ENCODE assay signal across 23 cellular contexts in the genomic region with DNA sequence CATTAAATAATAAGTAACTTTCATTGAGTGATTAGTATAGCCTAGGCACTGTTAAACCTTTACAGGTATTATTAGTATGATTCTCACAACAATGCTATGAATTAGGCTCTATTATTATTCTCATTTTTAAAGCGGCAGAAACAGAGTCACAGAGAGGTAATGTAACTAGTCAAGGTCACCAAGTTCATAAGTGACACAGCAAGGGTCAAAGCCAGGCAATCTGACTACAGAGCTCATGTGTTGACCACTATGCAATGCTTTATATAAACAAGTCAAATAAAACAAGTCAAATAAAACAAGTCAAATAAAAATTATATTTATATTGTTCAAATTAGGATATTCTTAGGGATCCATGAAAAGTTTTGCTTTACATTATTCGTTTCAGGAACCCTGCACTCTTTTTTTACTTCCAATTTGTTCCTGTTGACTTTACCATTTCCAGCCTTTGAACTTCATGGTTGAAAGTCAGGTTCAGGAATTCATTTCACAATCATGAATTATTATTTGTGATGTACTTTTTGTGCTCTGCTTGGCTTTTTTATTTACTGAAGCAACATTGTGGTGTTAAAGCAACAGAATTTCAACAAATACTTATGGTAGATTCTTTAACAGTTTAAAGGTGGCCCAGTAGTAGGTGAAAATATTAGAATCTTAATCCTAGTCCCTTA. TPM values are rescaled to one million over a fixed set of nuclear protein-coding genes. Genes with fewer than 3 reads are reported as not detected.
DNase-seq lines count a peak whose midpoint lies in the region; ATAC-seq, FAIRE-seq and TF ChIP-seq lines count a peak whose summit lies in the region.
"Had no signal": no experiment of that assay in that cellular context is flagged by ENCODE, and none has a peak within 500 bp of the region (broad histone marks: within the 10 kb centered on the region; RNA-seq: fewer than 3 reads in every experiment).

No MANE protein-coding gene starts in this region.

- H3K27ac Mint-ChIP-seq in astrocyte (ENCODE audit: unreplicated experiment), result no peak overlapping the region
- H3K27ac Mint-ChIP-seq: B cell; CD4-positive, alpha-beta T cell; CD8-positive, alpha-beta T cell had no signal

- H2AFZ ChIP-seq in astrocyte (ENCODE audit: low read depth, low read length), result no peak overlapping the region

- in situ Hi-C loops in transverse colon (cut with MboI; ENCODE audit: low pct_ligation_motif_present in 1 of 4, low pct_unique_long_range_greater_than_20kb in 1 of 4, low sequenced_read_pairs in 3 of 4), result no loop called here

- no peak for TF ChIP-seq POLR2A in transverse colon (IDR thresholded peaks at IDR 0.05)

- H3K27ac ChIP-seq in astrocyte (ENCODE audit: low read depth, low read length), result no peak overlapping the region
- no peak overlapping the region for H3K27ac ChIP-seq in liver (ENCODE audit: low read depth in 1 of 2, low read length in 2 of 2)
- H3K27ac ChIP-seq in transverse colon, result no peak overlapping the region
- H3K27ac ChIP-seq: BLaER1 treated with 17β-estradiol and CSF1 and Interleukin-3, amounts not matched to agents 10 nM and 100 nM; C4-2B had no signal

- intact Hi-C loops in left ventricle myocardium superior (cut with micrococcal nuclease) (no loop called here), transverse colon (cut with DNase I; ENCODE audit: low total_unique reads) (no loop called here)

- no peak overlapping the region for H3K4me2 ChIP-seq in astrocyte (ENCODE audit: low read length)
- H3K4me2 ChIP-seq: BLaER1 treated with 17β-estradiol and CSF1 and Interleukin-3, amounts not matched to agents 10 nM and 100 nM had no signal

- no peak overlapping the region for H3K4me3 Mint-ChIP-seq in astrocyte (ENCODE audit: unreplicated experiment)
- H3K4me3 Mint-ChIP-seq: B cell; CD4-positive, alpha-beta T cell; CD8-positive, alpha-beta T cell had no signal

- no peaks in the 10 kb centered on the region for H3K36me3 ChIP-seq in astrocyte (ENCODE audit: insufficient read depth, low read length)
- H3K36me3 ChIP-seq in liver (ENCODE audit: control insufficient read depth in 4 of 4, insufficient read depth in 3 of 4, low read depth in 1 of 4, low read length in 3 of 4), result no peaks in the 10 kb centered on the region
- H3K36me3 ChIP-seq in transverse colon, result no peaks in the 10 kb centered on the region
- H3K36me3 ChIP-seq: BLaER1 treated with 17β-estradiol and CSF1 and Interleukin-3, amounts not matched to agents 10 nM and 100 nM had no signal

- H3K79me2 ChIP-seq in astrocyte (ENCODE audit: insufficient read depth, low read length), result no peaks in the 10 kb centered on the region

- H3K36me3 Mint-ChIP-seq in astrocyte (ENCODE audit: low read depth, unreplicated experiment), result no peaks in the 10 kb centered on the region

- no peaks in the 10 kb centered on the region for H3K27me3 Mint-ChIP-seq in astrocyte (ENCODE audit: low read depth, unreplicated experiment)
- H3K27me3 Mint-ChIP-seq: B cell; CD4-positive, alpha-beta T cell had no signal

- H3K9me3 ChIP-seq in astrocyte (ENCODE audit: insufficient read depth, low read depth, low read length) (no peaks in the 10 kb centered on the region), liver (ENCODE audit: control insufficient read depth in 4 of 4, low read length in 3 of 4) (peaks cover 0 to 3% (median 1%) of the 10 kb centered on the region in 4 donors), transverse colon (no peaks in the 10 kb centered on the region)
- H3K9me3 ChIP-seq: Caco-2 had no signal

- H3K4me1 ChIP-seq in astrocyte (ENCODE audit: insufficient read depth, low read length) (no peaks in the 10 kb centered on the region), liver (ENCODE audit: control insufficient read depth in 4 of 4, insufficient read depth in 4 of 4, low read length in 3 of 4) (peaks cover 0 to 1% (median 0%) of the 10 kb centered on the region in 4 donors), transverse colon (no peaks in the 10 kb centered on the region)
- H3K4me1 ChIP-seq: BLaER1 treated with 17β-estradiol and CSF1 and Interleukin-3, amounts not matched to agents 10 nM and 100 nM; Caco-2 had no signal

- no peak overlapping the region for H3K4me3 ChIP-seq in astrocyte (ENCODE audit: insufficient read depth, low read depth, low read length)
- no peak overlapping the region for H3K4me3 ChIP-seq in liver (ENCODE audit: low read depth in 1 of 3, low read length in 3 of 3)
- H3K4me3 ChIP-seq in transverse colon, result no peak overlapping the region
- H3K4me3 ChIP-seq: BLaER1 treated with 17β-estradiol and CSF1 and Interleukin-3, amounts not matched to agents 10 nM and 100 nM; GM12878 had no signal

- ATAC-seq in left lobe of liver (peak; percentile 78), left ventricle myocardium superior (no peak), GM21528 (IDR thresholded peaks at IDR 0.05; ENCODE audit: low FRiP score, unreplicated experiment) (no peak)
- ATAC-seq: CD8-positive, alpha-beta T cell; GM12878 had no signal

- DNase-seq in astrocyte (ENCODE audit: low read depth) (no peak), left lobe of liver (ENCODE audit: low spot score) (no peak), inferior parietal cortex (ENCODE audit: extremely low spot score) (no peak), left ventricle myocardium superior (no peak), transverse colon (no peak)
- DNase-seq: 8988T; AML-193; Caco-2; Calu3; CD4-positive, alpha-beta T cell; CD8-positive, alpha-beta T cell; DMS79 treated with DMSO at 0.1 percent for 48 hours had no signal

- H3K9me3 Mint-ChIP-seq in astrocyte (ENCODE audit: unreplicated experiment), result no peaks in the 10 kb centered on the region
- H3K9me3 Mint-ChIP-seq: CD4-positive, alpha-beta T cell; CD8-positive, alpha-beta T cell had no signal

- peaks cover 1% of the 10 kb centered on the region for H3K4me1 Mint-ChIP-seq in astrocyte (ENCODE audit: low read depth, unreplicated experiment)
- H3K4me1 Mint-ChIP-seq: B cell had no signal

- no peaks in the 10 kb centered on the region for H3K27me3 ChIP-seq in astrocyte (ENCODE audit: insufficient read depth, low read length)
- no peaks in the 10 kb centered on the region for H3K27me3 ChIP-seq in liver (ENCODE audit: control insufficient read depth in 4 of 4, insufficient read depth in 4 of 4, low read length in 3 of 4)
- H3K27me3 ChIP-seq in transverse colon, result no peaks in the 10 kb centered on the region

- H3K9ac ChIP-seq in astrocyte (ENCODE audit: low read length) (no peak overlapping the region), liver (ENCODE audit: low read depth in 1 of 2, low read length in 2 of 2) (no peak overlapping the region)
- H3K9ac ChIP-seq: BLaER1 treated with 17β-estradiol and CSF1 and Interleukin-3, amounts not matched to agents 10 nM and 100 nM had no signal

- no peaks in the 10 kb centered on the region for H4K20me1 ChIP-seq in astrocyte (ENCODE audit: insufficient read depth, low read length)
- H4K20me1 ChIP-seq: BLaER1 treated with 17β-estradiol and CSF1 and Interleukin-3, amounts not matched to agents 10 nM and 100 nM had no signal

- no peak for TF ChIP-seq CTCF in astrocyte (IDR thresholded peaks at IDR 0.05; ENCODE audit: insufficient read depth, low read depth, low read length)
- TF ChIP-seq CTCF in liver (IDR thresholded peaks at IDR 0.05; ENCODE audit: low read depth, low read length, missing input control), result no peak
- TF ChIP-seq CTCF in transverse colon (IDR thresholded peaks at IDR 0.05), result no peak

- no peak for TF ChIP-seq EP300 in transverse colon (IDR thresholded peaks at IDR 0.05; ENCODE audit: low read depth)

- no peak for TF ChIP-seq RAD21 in liver (IDR thresholded peaks at IDR 0.05)

- FAIRE-seq in astrocyte (lab: Jason Lieb, UNC), result peak; percentile 84
- FAIRE-seq: A204.1, D721Med, G401.6, GM12878, GM12892, GM18507 had no signal

- WGBS in liver, result 27% methylated on average over 2 of the region's 2 CpGs
- 65 to 70% methylated on average over 2 of the region's 2 CpGs for WGBS in transverse colon (ENCODE audit: low coverage in 1 of 2), 2 donors

TF ChIP-seq in liver, 16 proteins besides CTCF, POLR2A, EP300 and RAD21 (continues in another document):
- TF ChIP-seq TAF1 (conservative IDR thresholded peaks at IDR 0.05), result no peak
- no peak for TF ChIP-seq GABPA (IDR thresholded peaks at IDR 0.05 in 1 of 2, conservative IDR thresholded peaks at IDR 0.05 in 1 of 2)
- TF ChIP-seq, protein P1, sequence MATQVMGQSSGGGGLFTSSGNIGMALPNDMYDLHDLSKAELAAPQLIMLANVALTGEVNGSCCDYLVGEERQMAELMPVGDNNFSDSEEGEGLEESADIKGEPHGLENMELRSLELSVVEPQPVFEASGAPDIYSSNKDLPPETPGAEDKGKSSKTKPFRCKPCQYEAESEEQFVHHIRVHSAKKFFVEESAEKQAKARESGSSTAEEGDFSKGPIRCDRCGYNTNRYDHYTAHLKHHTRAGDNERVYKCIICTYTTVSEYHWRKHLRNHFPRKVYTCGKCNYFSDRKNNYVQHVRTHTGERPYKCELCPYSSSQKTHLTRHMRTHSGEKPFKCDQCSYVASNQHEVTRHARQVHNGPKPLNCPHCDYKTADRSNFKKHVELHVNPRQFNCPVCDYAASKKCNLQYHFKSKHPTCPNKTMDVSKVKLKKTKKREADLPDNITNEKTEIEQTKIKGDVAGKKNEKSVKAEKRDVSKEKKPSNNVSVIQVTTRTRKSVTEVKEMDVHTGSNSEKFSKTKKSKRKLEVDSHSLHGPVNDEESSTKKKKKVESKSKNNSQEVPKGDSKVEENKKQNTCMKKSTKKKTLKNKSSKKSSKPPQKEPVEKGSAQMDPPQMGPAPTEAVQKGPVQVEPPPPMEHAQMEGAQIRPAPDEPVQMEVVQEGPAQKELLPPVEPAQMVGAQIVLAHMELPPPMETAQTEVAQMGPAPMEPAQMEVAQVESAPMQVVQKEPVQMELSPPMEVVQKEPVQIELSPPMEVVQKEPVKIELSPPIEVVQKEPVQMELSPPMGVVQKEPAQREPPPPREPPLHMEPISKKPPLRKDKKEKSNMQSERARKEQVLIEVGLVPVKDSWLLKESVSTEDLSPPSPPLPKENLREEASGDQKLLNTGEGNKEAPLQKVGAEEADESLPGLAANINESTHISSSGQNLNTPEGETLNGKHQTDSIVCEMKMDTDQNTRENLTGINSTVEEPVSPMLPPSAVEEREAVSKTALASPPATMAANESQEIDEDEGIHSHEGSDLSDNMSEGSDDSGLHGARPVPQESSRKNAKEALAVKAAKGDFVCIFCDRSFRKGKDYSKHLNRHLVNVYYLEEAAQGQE (IDR thresholded peaks at IDR 0.05), result peak; percentile 34
- TF ChIP-seq, protein P2, sequence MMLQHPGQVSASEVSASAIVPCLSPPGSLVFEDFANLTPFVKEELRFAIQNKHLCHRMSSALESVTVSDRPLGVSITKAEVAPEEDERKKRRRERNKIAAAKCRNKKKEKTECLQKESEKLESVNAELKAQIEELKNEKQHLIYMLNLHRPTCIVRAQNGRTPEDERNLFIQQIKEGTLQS (IDR thresholded peaks at IDR 0.05), result no peak

RNA-seq across cellular contexts. Expression of a gene that starts 18.0 kb away (rescaled TPM):
- total RNA-seq in astrocyte, result 16.5 and 18.7 TPM in 2 replicates
- 6.2 TPM for total RNA-seq in left lobe of liver
- total RNA-seq in liver, result 1 to 10 TPM; 1.8 to 1.9 TPM
- 1 to 10 TPM; 2.9 to 5.2 TPM for polyA plus RNA-seq in liver
- total RNA-seq in left ventricle myocardium superior, result 3.1 TPM
- 10 to 100 TPM in 3 of 4 donors, 1 to 10 TPM in 1; 8.6 to 21.7 (median 12.6) TPM for total RNA-seq in transverse colon

RNA-seq across cellular contexts. Expression of a gene that starts 40.4 kb away (rescaled TPM):
- total RNA-seq in astrocyte, result 1.6 and 2.3 TPM in 2 replicates
- 1.6 TPM for total RNA-seq in left lobe of liver
- under 1 TPM; 0.42 to 0.50 TPM for total RNA-seq in liver
- under 1 TPM; 0.29 to 0.38 TPM for polyA plus RNA-seq in liver
- total RNA-seq in left ventricle myocardium superior, result 0.27 TPM
- 1 to 10 TPM in 3 of 4 donors, under 1 TPM in 1; 0.37 to 3.8 (median 2.0) TPM for total RNA-seq in transverse colon
- total RNA-seq: Calu3, GM12878 had no signal
